Comparison of ENCODE assay signal across 8 cellular contexts in genomic region chr17:41666708-41667279, GRCh38. TPM values are rescaled to one million over a fixed set of nuclear protein-coding genes. Genes with fewer than 3 reads are reported as not detected.
DNase-seq lines count a peak whose midpoint lies in the region; ATAC-seq and TF ChIP-seq lines count a peak whose summit lies in the region.

No MANE protein-coding gene starts in this region.

- peak in 13 of 14 donors; percentile 38 to 83 (median 63) for DNase-seq in C1 segment of cervical spinal cord (lab: John Stamatoyannopoulos, UW)
- DNase-seq in PC-9, result peak; percentile 50 to 78
- DNase-seq in activated T-cell treated with anti-CD3 and anti-CD28 coated beads, Interleukin-2, amount 50 U/mL, for 48 hours, result peak; percentile 94
- DNase-seq in fibroblast of lung (ENCODE audit: low read depth in 2 of 2), result peak; percentile 51 to 67
- peak; percentile 85 for DNase-seq in natural killer cell
- DNase-seq in stimulated activated naive CD4-positive, alpha-beta T cell (lab: John Stamatoyannopoulos, UW), result peak; percentile 54 to 86 (median 79)

- H3K27ac ChIP-seq in PC-9 (no peak overlapping the region), fibroblast of lung (ENCODE audit: insufficient read depth, low read length) (peak overlapping the region; percentile 59)

- peaks cover 18 to 27% of the 10 kb centered on the region in 2 donors for H3K4me1 Mint-ChIP-seq in natural killer cell

- H3K36me3 ChIP-seq in PC-9 (ENCODE audit: low read depth), result no peaks in the 10 kb centered on the region
- no peaks in the 10 kb centered on the region for H3K36me3 ChIP-seq in fibroblast of lung (ENCODE audit: control insufficient read depth, insufficient read depth, low read length)

- peak overlapping the region; percentile 37; the same call in 1 of the 2 replicates for H2AFZ ChIP-seq in PC-9
- peak overlapping the region; percentile 79 for H2AFZ ChIP-seq in fibroblast of lung (ENCODE audit: low read length)

- peak overlapping the region; percentile 96 for H3K4me3 Mint-ChIP-seq in natural killer cell

- H3K27ac Mint-ChIP-seq in natural killer cell, result peak overlapping the region; percentile 96 to 99

- no TSS peak for BruUV-seq in PC-9 (replicated peaks; lab: Mats Ljungman, UMichigan)

- H3K4me2 ChIP-seq in PC-9 (peak overlapping the region; percentile 100), fibroblast of lung (ENCODE audit: extremely low read depth, insufficient read depth, low read length) (peak overlapping the region; percentile 76)

- H3K9me3 Mint-ChIP-seq in natural killer cell, result no peaks in the 10 kb centered on the region

- peak; percentile 89 for TF ChIP-seq RAD21 in Ishikawa (IDR thresholded peaks at IDR 0.05; ENCODE audit: low read depth)

- no peaks in the 10 kb centered on the region for H3K9me3 ChIP-seq in PC-9 (ENCODE audit: insufficient read depth, low read depth)
- H3K9me3 ChIP-seq in fibroblast of lung (ENCODE audit: control insufficient read depth, insufficient read depth, low read depth, low read length), result no peaks in the 10 kb centered on the region

- no peaks in the 10 kb centered on the region for H3K9me2 ChIP-seq in PC-9 (ENCODE audit: insufficient read depth)

- H3K27me3 ChIP-seq in PC-9 (ENCODE audit: insufficient read depth, low read depth) (no peaks in the 10 kb centered on the region), fibroblast of lung (ENCODE audit: control insufficient read depth, insufficient read depth, low read length) (no peaks in the 10 kb centered on the region)

- H3K4me3 ChIP-seq in PC-9, result peak overlapping the region; percentile 49; the same call in 1 of the 2 replicates
- H3K4me3 ChIP-seq in fibroblast of lung (replicated peaks in 1 of 4; ENCODE audit: control extremely low read depth in 1 of 4, insufficient read depth in 1 of 4, low read depth in 3 of 4, low read length in 4 of 4), result peak overlapping the region in 2 of 4 experiments; percentile 49 to 59

- H3K27me3 Mint-ChIP-seq in natural killer cell (ENCODE audit: low read depth in 2 of 2), result no peaks in the 10 kb centered on the region

- no peaks in the 10 kb centered on the region for H3K79me2 ChIP-seq in PC-9 (ENCODE audit: low read depth)
- H3K79me2 ChIP-seq in fibroblast of lung (ENCODE audit: control insufficient read depth, insufficient read depth, low read length), result no peaks in the 10 kb centered on the region

- TF ChIP-seq CTCF in PC-9 (conservative IDR thresholded peaks at IDR 0.05), result peak; percentile 95
- peak; percentile 85 to 94 for TF ChIP-seq CTCF in fibroblast of lung (conservative IDR thresholded peaks at IDR 0.05 in 1 of 2, IDR thresholded peaks at IDR 0.05 in 1 of 2; ENCODE audit: low read depth in 1 of 2, low read length in 2 of 2)
- peak; percentile 89 for TF ChIP-seq CTCF in natural killer cell (IDR thresholded peaks at IDR 0.05)

- H3K36me3 Mint-ChIP-seq in natural killer cell, result no peaks in the 10 kb centered on the region

- H3F3A ChIP-seq in PC-9 (ENCODE audit: insufficient read depth, low read depth), result peaks cover 4% of the 10 kb centered on the region; the same call in 1 of the 2 replicates

- CTCF ChIA-PET in PC-9 (lab: Charles Lee), result interaction anchor here (0.7 to 1.5 kb wide), 7 partner anchors 12 to 1554 kb away, joined by 3 to 4 read pairs (median 3); no protein-coding TSS in a partner anchor

- H4K20me1 ChIP-seq in PC-9 (ENCODE audit: insufficient read depth) (no peaks in the 10 kb centered on the region), fibroblast of lung (ENCODE audit: control insufficient read depth, extremely low read depth, insufficient read depth, low read length) (no peaks in the 10 kb centered on the region)

- ATAC-seq in GM19395 (IDR thresholded peaks at IDR 0.05; ENCODE audit: unreplicated experiment), result peak; percentile 49
- ATAC-seq in natural killer cell, result peak; percentile 58 to 77 (median 65)

- TF ChIP-seq EP300 in Ishikawa (IDR thresholded peaks at IDR 0.05; ENCODE audit: borderline replicate concordance), result no peak

- H3K4me1 ChIP-seq in PC-9 (replicated peaks; ENCODE audit: insufficient read depth), result peaks cover 26% of the 10 kb centered on the region
- peaks cover 8% of the 10 kb centered on the region for H3K4me1 ChIP-seq in fibroblast of lung (ENCODE audit: control insufficient read depth, extremely low read depth, insufficient read depth, low read length)

- intact Hi-C loops in PC-9 (cut with micrococcal nuclease; ENCODE audit: unreplicated experiment) (loop anchor here (2.0 to 10.0 kb wide), 5 partner anchors 249 to 1312 kb away; no protein-coding TSS in a partner anchor), natural killer cell (cut with micrococcal nuclease) (loop anchor here (1.0 kb wide), 5 partner anchors 13 to 863 kb away; partner anchors contain the start of gene EIF1)

- POLR2A ChIA-PET in PC-9 (lab: Charles Lee; ENCODE audit: unreplicated experiment), result interaction anchor here (0.6 kb wide), 1 partner anchor 18 kb away, joined by 3 read pairs; no protein-coding TSS in a partner anchor

- peak overlapping the region; percentile 26 for H3K9ac ChIP-seq in fibroblast of lung (ENCODE audit: insufficient read depth, low read length)

TF ChIP-seq in Ishikawa, 13 proteins besides CTCF, POLR2A, EP300 and RAD21:
- 0 out of 2 replicates have a peak, but pooled peaks have one; percentile 12 for TF ChIP-seq TCF12 (IDR thresholded peaks at IDR 0.05; ENCODE audit: low read depth)
- no peak for TF ChIP-seq TAF1 (IDR thresholded peaks at IDR 0.05; ENCODE audit: low read depth)
- TF ChIP-seq FOXM1 (IDR thresholded peaks at IDR 0.05; ENCODE audit: borderline replicate concordance, low read depth), result no peak
- TF ChIP-seq TEAD4 (IDR thresholded peaks at IDR 0.05), result no peak
- no peak for TF ChIP-seq REST (IDR thresholded peaks at IDR 0.05; ENCODE audit: low read depth)
- no peak for TF ChIP-seq CREB1 (IDR thresholded peaks at IDR 0.05; ENCODE audit: low read depth)
- TF ChIP-seq YY1 (IDR thresholded peaks at IDR 0.05; ENCODE audit: low read depth), result peak; percentile 38; the same call in 1 of the 2 replicates
- TF ChIP-seq NFIC (IDR thresholded peaks at IDR 0.05), result no peak
- peak; percentile 44 for TF ChIP-seq MAX (IDR thresholded peaks at IDR 0.05)
- peak; percentile 68; the same call in 1 of the 2 replicates for TF ChIP-seq ZBTB7A (IDR thresholded peaks at IDR 0.05; ENCODE audit: low read depth)

RNA-seq across cellular contexts. Expression of gene EIF1, which starts 21.9 kb away (rescaled TPM):
- 775 and 874 TPM in 2 replicates for total RNA-seq in PC-9 (2021)
- 112 and 145 TPM in 2 replicates for total RNA-seq in fibroblast of lung
- polyA plus RNA-seq in fibroblast of lung, result 225 and 256 TPM in 2 replicates
- polyA plus RNA-seq in fibroblast of lung (2012), result 864 and 925 TPM in 2 replicates
- polyA minus RNA-seq in fibroblast of lung (ENCODE audit: low replicate concordance), result 166 and 208 TPM in 2 replicates
- 1,000 to 10,000 TPM; 2,034 to 2,368 (median 2,279) TPM for total RNA-seq in natural killer cell

RNA-seq across cellular contexts. Expression of gene KRT17, which starts 42.4 kb away (rescaled TPM):
- total RNA-seq in PC-9 (2021) (29.0 and 80.8 TPM in 2 replicates), fibroblast of lung (0.26 and 0.50 TPM in 2 replicates), natural killer cell (not detected)
- polyA plus RNA-seq in fibroblast of lung, result 0.89 and 0.90 TPM in 2 replicates
- polyA plus RNA-seq in fibroblast of lung (2012), result 0.35 and 0.43 TPM in 2 replicates
- polyA minus RNA-seq in fibroblast of lung (ENCODE audit: low replicate concordance), result 0.44 TPM in 1 of 2 replicates, not detected in the other

RNA-seq across cellular contexts. Expression of gene GAST, which starts 45.3 kb away (rescaled TPM):
- 0.87 TPM in 1 of 2 replicates, not detected in the other for total RNA-seq in PC-9 (2021)
- not detected in 2 replicates for total RNA-seq in fibroblast of lung
- polyA plus RNA-seq in fibroblast of lung, result not detected in 2 replicates
- not detected in 2 replicates for polyA plus RNA-seq in fibroblast of lung (2012)
- not detected in 2 replicates for polyA minus RNA-seq in fibroblast of lung (ENCODE audit: low replicate concordance)
- total RNA-seq in natural killer cell, result not detected

RNA-seq across cellular contexts. Expression of gene KRT16, which starts 54.2 kb away (rescaled TPM):
- total RNA-seq in PC-9 (2021), result 41.7 and 53.5 TPM in 2 replicates
- not detected in 2 replicates for total RNA-seq in fibroblast of lung
- 0.05 and 0.09 TPM in 2 replicates for polyA plus RNA-seq in fibroblast of lung
- not detected in 2 replicates for polyA plus RNA-seq in fibroblast of lung (2012)
- polyA minus RNA-seq in fibroblast of lung (ENCODE audit: low replicate concordance), result not detected in 2 replicates
- total RNA-seq in natural killer cell, result not detected

Comparison
In these comparisons a context has a peak if more than half of its experiments do, and no peak if none do; other contexts are left out.
1. RNA of gene KRT17, which starts 42.4 kb away (total RNA-seq): 29.0 to 80.8 TPM in PC-9; 0.26 to 0.50 TPM in fibroblast of lung and not detected in natural killer cell; every median in the first group is over 10 times any median in the second.
2. Peak in every context shown above with its lines, with median percentiles within 50 percentile points of each other: DNase-seq and CTCF ChIP-seq.